ENCODE assay signal across 34 cellular contexts in the genomic region with DNA sequence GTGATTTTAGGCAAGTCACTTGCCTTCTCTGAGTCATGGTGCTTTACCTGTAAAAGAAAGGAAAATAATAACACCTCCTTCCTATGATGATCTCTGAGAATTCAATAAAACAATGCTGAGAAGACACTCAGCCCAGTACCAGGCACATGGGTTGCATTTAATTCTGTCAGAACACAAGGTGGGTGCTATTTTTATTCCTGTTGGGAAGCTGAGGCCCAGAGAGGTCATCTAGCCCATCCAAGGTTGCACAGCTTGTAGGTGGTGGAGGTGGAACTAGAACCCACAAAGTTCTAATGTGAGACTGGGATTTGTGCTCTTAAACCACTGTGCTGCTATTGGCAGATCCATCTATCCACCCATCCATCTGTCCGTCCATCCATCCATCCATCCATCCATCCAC. TPM values are rescaled to one million over a fixed set of nuclear protein-coding genes. Genes with fewer than 3 reads are reported as not detected.
"Had no signal": no experiment of that assay in that cellular context is flagged by ENCODE, and none has a peak within 500 bp of the region (broad histone marks: within the 10 kb centered on the region; RNA-seq: fewer than 3 reads in every experiment).

No MANE protein-coding gene starts in this region.

- DNase-seq: activated B cell treated with CpG ODN at 0.5 μM for 24 hours; activated CD4-positive, alpha-beta T cell treated with anti-CD3 and anti-CD28 coated beads, Interleukin-2, amount 10 ng/mL, durations not matched to agents 7 days and 5 days; activated CD4-positive, alpha-beta T cell treated with anti-CD3 and anti-CD28 coated beads, Interleukin-2, amount 50 U/mL, for 4 hours; activated CD8-positive, alpha-beta memory T cell treated with anti-CD3 and anti-CD28 coated beads, Interleukin-2, amount 10 ng/mL, durations not matched to agents 7 days and 5 days; activated CD8-positive, alpha-beta memory T cell treated with anti-CD3 and anti-CD28 coated beads, Interleukin-2, amount 50 U/mL, for 4 hours; activated CD8-positive, alpha-beta T cell treated with anti-CD3 and anti-CD28 coated beads, Interleukin-2, amount 10 ng/mL, durations not matched to agents 7 days and 5 days; activated gamma-delta T cell; activated naive CD4-positive, alpha-beta T cell; activated naive CD4-positive, alpha-beta T cell treated with anti-CD3 and anti-CD28 coated beads, Interleukin-2, amount 10 ng/mL, durations not matched to agents 7 days and 5 days; activated naive CD8-positive, alpha-beta T cell treated with anti-CD3 and anti-CD28 coated beads, Interleukin-2, amount 10 ng/mL, durations not matched to agents 7 days and 5 days; activated T-cell treated with anti-CD3 and anti-CD28 coated beads, Interleukin-2, amount 50 U/mL, for 1 hour; activated T-cell treated with anti-CD3 and anti-CD28 coated beads, Interleukin-2, amount 50 U/mL, for 48 hours; cortex of kidney; dermis blood vessel endothelial cell; effector CD4-positive, alpha-beta T cell; effector memory CD8-positive, alpha-beta T cell; erythroblast; foreskin keratinocyte; gastrocnemius medialis; glutamatergic neuron; T-helper 1 cell; T-helper 17 cell; T1000; WERI-Rb-1 had no signal

- H3K27me3 ChIP-seq: ascending aorta, breast epithelium, cardiac muscle cell, foreskin keratinocyte, gastrocnemius medialis had no signal

- FAIRE-seq: colon had no signal

- H3K27me3 Mint-ChIP-seq: activated CD4-positive, alpha-beta T cell treated with anti-CD3 and anti-CD28 coated beads, Interleukin-2, amount 10 ng/mL, durations not matched to agents 7 days and 5 days; activated CD8-positive, alpha-beta memory T cell treated with anti-CD3 and anti-CD28 coated beads, Interleukin-2, amount 10 ng/mL, durations not matched to agents 7 days and 5 days; activated naive CD8-positive, alpha-beta T cell treated with anti-CD3 and anti-CD28 coated beads, Interleukin-2, amount 10 ng/mL, durations not matched to agents 7 days and 5 days had no signal

- H3K36me3 Mint-ChIP-seq: brain had no signal

- H3K27ac ChIP-seq: ascending aorta, breast epithelium, cardiac muscle cell, esophagus muscularis mucosa, foreskin keratinocyte, gastrocnemius medialis, heart left ventricle, WERI-Rb-1 had no signal

- H3K4me3 ChIP-seq: ascending aorta, breast epithelium, cardiac muscle cell, esophagus muscularis mucosa, gastrocnemius medialis, heart left ventricle had no signal

- H3K9me3 Mint-ChIP-seq: activated B cell treated with CpG ODN at 0.5 μM for 24 hours; activated CD4-positive, alpha-beta T cell treated with anti-CD3 and anti-CD28 coated beads, Interleukin-2, amount 10 ng/mL, durations not matched to agents 7 days and 5 days; activated naive CD4-positive, alpha-beta T cell treated with anti-CD3 and anti-CD28 coated beads, Interleukin-2, amount 10 ng/mL, durations not matched to agents 7 days and 5 days; activated naive CD4-positive, alpha-beta T cell treated with anti-CD3 and anti-CD28 coated beads, Interleukin-2, amount 50 U/mL, for 72 hours; activated naive CD8-positive, alpha-beta T cell treated with anti-CD3 and anti-CD28 coated beads, Interleukin-2, amount 10 ng/mL, durations not matched to agents 7 days and 5 days; activated T-helper 1 cell treated with anti-CD3 and anti-CD28 coated beads, Interleukin-12 subunit alpha, Interleukin-12 subunit beta, Interleukin-2, Interleukin-4 antibody, amounts not matched to agents 30 ng/mL and 10 ng/mL and 1 ng/mL, durations not matched to agents 14 hours and 24 hours and 36 hours; effector memory CD8-positive, alpha-beta T cell; T-helper 2 cell treated with Interferon-gamma antibody and Interleukin-4, amounts not matched to agents 5 μg/mL and 100 μg/mL, for 36 hours had no signal

- ATAC-seq: activated CD8-positive, alpha-beta memory T cell treated with anti-CD3 and anti-CD28 coated beads, Interleukin-2, amount 10 ng/mL, durations not matched to agents 7 days and 5 days; activated CD8-positive, alpha-beta T cell treated with anti-CD3 and anti-CD28 coated beads, Interleukin-2, amount 10 ng/mL, durations not matched to agents 7 days and 5 days; effector memory CD8-positive, alpha-beta T cell; foreskin keratinocyte; gastrocnemius medialis; heart left ventricle; T-helper 17 cell had no signal

- H3K36me3 ChIP-seq: ascending aorta, breast epithelium, cardiac muscle cell, esophagus muscularis mucosa, gastrocnemius medialis, heart left ventricle, WERI-Rb-1 had no signal

- H3K4me1 ChIP-seq: breast epithelium had no signal

- H3K27ac Mint-ChIP-seq: activated B cell treated with CpG ODN at 0.5 μM for 24 hours; activated CD4-positive, alpha-beta T cell treated with anti-CD3 and anti-CD28 coated beads, Interleukin-2, amount 10 ng/mL, durations not matched to agents 7 days and 5 days; activated CD8-positive, alpha-beta memory T cell treated with anti-CD3 and anti-CD28 coated beads, Interleukin-2, amount 10 ng/mL, durations not matched to agents 7 days and 5 days; activated CD8-positive, alpha-beta T cell treated with anti-CD3 and anti-CD28 coated beads, Interleukin-2, amount 10 ng/mL, durations not matched to agents 7 days and 5 days; activated naive CD4-positive, alpha-beta T cell treated with anti-CD3 and anti-CD28 coated beads, Interleukin-2, amount 10 ng/mL, durations not matched to agents 7 days and 5 days; activated naive CD4-positive, alpha-beta T cell treated with anti-CD3 and anti-CD28 coated beads, Interleukin-2, amount 50 U/mL, for 72 hours; activated naive CD8-positive, alpha-beta T cell treated with anti-CD3 and anti-CD28 coated beads, Interleukin-2, amount 10 ng/mL, durations not matched to agents 7 days and 5 days; brain; T-helper 17 cell had no signal

- H3K9me3 ChIP-seq: ascending aorta, breast epithelium, esophagus muscularis mucosa, gastrocnemius medialis, heart left ventricle had no signal

- H3K4me3 Mint-ChIP-seq: activated B cell treated with CpG ODN at 0.5 μM for 24 hours; activated CD4-positive, alpha-beta T cell treated with anti-CD3 and anti-CD28 coated beads, Interleukin-2, amount 10 ng/mL, durations not matched to agents 7 days and 5 days; activated CD8-positive, alpha-beta memory T cell treated with anti-CD3 and anti-CD28 coated beads, Interleukin-2, amount 10 ng/mL, durations not matched to agents 7 days and 5 days; activated CD8-positive, alpha-beta T cell treated with anti-CD3 and anti-CD28 coated beads, Interleukin-2, amount 10 ng/mL, durations not matched to agents 7 days and 5 days; activated naive CD4-positive, alpha-beta T cell treated with anti-CD3 and anti-CD28 coated beads, Interleukin-2, amount 10 ng/mL, durations not matched to agents 7 days and 5 days; activated naive CD8-positive, alpha-beta T cell treated with anti-CD3 and anti-CD28 coated beads, Interleukin-2, amount 10 ng/mL, durations not matched to agents 7 days and 5 days; brain; effector memory CD8-positive, alpha-beta T cell; T-helper 17 cell had no signal

RNA-seq across cellular contexts. Expression of a gene that starts 39.6 kb away (rescaled TPM):
- total RNA-seq: activated B cell treated with CpG ODN at 0.5 μM for 24 hours, foreskin keratinocyte, T-helper 17 cell had no signal
- polyA plus RNA-seq: foreskin keratinocyte had no signal
